8 cellular contexts compared by ENCODE assay signal in genomic region chr9:93132287-93132927, GRCh38. TPM values are rescaled to one million over a fixed set of nuclear protein-coding genes. Genes with fewer than 3 reads are reported as not detected.
DNase-seq lines count a peak whose midpoint lies in the region; ATAC-seq and TF ChIP-seq lines count a peak whose summit lies in the region.

No MANE protein-coding gene starts in this region.

- H3K4me1 Mint-ChIP-seq in Caco-2 (ENCODE audit: low read depth, unreplicated experiment) = peaks cover 6% of the 10 kb centered on the region

- H3K36me3 ChIP-seq in Caco-2 (ENCODE audit: control insufficient read depth, insufficient read depth, low read length) (no peaks in the 10 kb centered on the region), Panc1 (ENCODE audit: control insufficient read depth, insufficient read depth, low read length) (no peaks in the 10 kb centered on the region; the same call in 1 of the 2 replicates), A673 (ENCODE audit: insufficient read depth, low read length, poor library complexity, severe bottlenecking) (no peaks in the 10 kb centered on the region), H7 (replicated peaks; ENCODE audit: control insufficient read depth, insufficient read depth, low read length) (no peaks in the 10 kb centered on the region)

- CTCF ChIA-PET in Caco-2 (lab: Charles Lee) = no interaction called here
- CTCF ChIA-PET in Panc1 (lab: Charles Lee) = no interaction called here
- CTCF ChIA-PET in A673 (lab: Charles Lee) = no interaction called here

- H3K9me3 Mint-ChIP-seq in Caco-2 (ENCODE audit: unreplicated experiment) = no peaks in the 10 kb centered on the region

- H3K4me1 ChIP-seq in Caco-2 (peaks cover 10% of the 10 kb centered on the region; the same call in 1 of the 2 replicates), Panc1 (ENCODE audit: control insufficient read depth, insufficient read depth, low read length) (peaks cover 21% of the 10 kb centered on the region), A673 (ENCODE audit: insufficient read depth, low read length, poor library complexity, severe bottlenecking) (peaks cover 10% of the 10 kb centered on the region)

- H3K36me3 Mint-ChIP-seq in Caco-2 (ENCODE audit: insufficient read depth, unreplicated experiment) = peaks cover 6% of the 10 kb centered on the region

- H3K27me3 ChIP-seq in Caco-2 (replicated peaks; ENCODE audit: control insufficient read depth, insufficient read depth, low read length) = no peaks in the 10 kb centered on the region
- H3K27me3 ChIP-seq in Panc1 (ENCODE audit: control insufficient read depth, insufficient read depth, low read length) = no peaks in the 10 kb centered on the region
- no peaks in the 10 kb centered on the region for H3K27me3 ChIP-seq in A673 (replicated peaks; ENCODE audit: insufficient read depth, low read depth, low read length, poor library complexity)
- H3K27me3 ChIP-seq in H7 (ENCODE audit: control insufficient read depth, insufficient read depth, low read length) = peaks cover 9% of the 10 kb centered on the region

- intact Hi-C loops in Caco-2 (cut with micrococcal nuclease; ENCODE audit: unreplicated experiment) = no loop called here
- intact Hi-C loops in Panc1 (cut with micrococcal nuclease; ENCODE audit: unreplicated experiment) = no loop called here
- intact Hi-C loops in A673 (cut with micrococcal nuclease; ENCODE audit: unreplicated experiment) = no loop called here

- in situ Hi-C loops in Panc1 (cut with HindIII; ENCODE audit: low pct_unique_long_range_greater_than_20kb, low sequenced_read_pairs) = no loop called here

- H3K4me3 Mint-ChIP-seq in Caco-2 (ENCODE audit: unreplicated experiment) = peak overlapping the region; percentile 79

- TF ChIP-seq CTCF in Caco-2 (IDR thresholded peaks at IDR 0.05; ENCODE audit: insufficient read depth in 1 of 2, low read depth in 1 of 2, low read length in 1 of 2, severe bottlenecking in 1 of 2, unreplicated experiment in 1 of 2) (no peak), Panc1 (IDR thresholded peaks at IDR 0.05) (no peak), epithelial cell of esophagus (IDR thresholded peaks at IDR 0.05; ENCODE audit: insufficient read depth, low read depth, low read length, missing control alignments) (no peak), A673 (conservative IDR thresholded peaks at IDR 0.05; ENCODE audit: low read depth, low read length) (no peak)

- H3K27ac ChIP-seq in Panc1 (ENCODE audit: low read length) (peak overlapping the region; percentile 66), A673 (ENCODE audit: low read depth, low read length, poor library complexity, severe bottlenecking) (no peak overlapping the region)

- DNase-seq in Caco-2 = no peak
- DNase-seq in Panc1 (ENCODE audit: low read depth, low spot score) = no peak
- DNase-seq in epithelial cell of esophagus (ENCODE audit: low read depth) = peak; percentile 23
- peak; percentile 73 for DNase-seq in myocyte (ENCODE audit: low read depth)
- no peak for DNase-seq in stimulated activated CD4-positive, alpha-beta T cell treated with anti-CD3 and anti-CD28 coated beads, Interleukin-15, amount 100 ng/mL, for 24 hours
- no peak for DNase-seq in A673 (ENCODE audit: low spot score)
- no peak for DNase-seq in NOMO-1 (lab: John Stamatoyannopoulos, UW; ENCODE audit: unreplicated experiment in 2 of 2)
- no peak for DNase-seq in H7

- peak; percentile 8; the same call in 1 of the 2 replicates for ATAC-seq in Panc1

- H3K9me3 ChIP-seq in Caco-2 (no peaks in the 10 kb centered on the region), Panc1 (ENCODE audit: control insufficient read depth, insufficient read depth, low read depth, low read length) (no peaks in the 10 kb centered on the region), A673 (ENCODE audit: low read depth, low read length, poor library complexity, severe bottlenecking) (no peaks in the 10 kb centered on the region)

- H3K27ac Mint-ChIP-seq in Caco-2 (ENCODE audit: unreplicated experiment) = peak overlapping the region; percentile 80

- H3K4me3 ChIP-seq in Caco-2 (ENCODE audit: low read depth, low read length) = peak overlapping the region; percentile 55
- peak overlapping the region; percentile 62 to 69 for H3K4me3 ChIP-seq in Panc1 (ENCODE audit: low read depth in 2 of 2, low read length in 2 of 2)
- H3K4me3 ChIP-seq in epithelial cell of esophagus (ENCODE audit: low read length) = peak overlapping the region; percentile 62
- no peak overlapping the region for H3K4me3 ChIP-seq in A673 (ENCODE audit: low read depth, low read length, poor library complexity, severe bottlenecking)
- no peak overlapping the region for H3K4me3 ChIP-seq in H7 (ENCODE audit: insufficient read depth, low read depth, low read length)

- no peaks in the 10 kb centered on the region for H3K27me3 Mint-ChIP-seq in Caco-2 (ENCODE audit: insufficient read depth, unreplicated experiment)

- no TSS peak for BruUV-seq in Caco-2 (replicated peaks; lab: Mats Ljungman, UMichigan)
- BruUV-seq in Panc1 (replicated peaks; lab: Mats Ljungman, UMichigan) = no TSS peak
- BruUV-seq in A673 (replicated peaks; lab: Mats Ljungman, UMichigan) = no TSS peak

- POLR2A ChIA-PET in Caco-2 (lab: Charles Lee) (no interaction called here), Panc1 (lab: Charles Lee) (no interaction called here), A673 (lab: Charles Lee; ENCODE audit: low non-redundant PET) (no interaction called here)

RNA-seq across cellular contexts. Expression of gene NINJ1, which starts 1.6 kb away (rescaled TPM):
- 29.5 and 35.6 TPM in 2 replicates for total RNA-seq in Caco-2 (2022)
- 26.7 TPM for total RNA-seq in Panc1 (2021; ENCODE audit: unreplicated experiment)
- 57.4 TPM for polyA plus RNA-seq in Panc1 (2012; ENCODE audit: insufficient read length)
- 33.6 and 78.3 TPM in 2 replicates for total RNA-seq in myocyte
- polyA plus RNA-seq in myocyte (2012) = 27.3 TPM
- 9.2 and 13.7 TPM in 2 replicates for total RNA-seq in A673 (2021)
- 44.6 and 45.3 TPM in 2 replicates for total RNA-seq in H7 (2014; rRNA removed; shearing (Covaris generic))

RNA-seq across cellular contexts. Expression of gene CARD19, which starts 36.4 kb away (rescaled TPM):
- 10.6 and 11.4 TPM in 2 replicates for total RNA-seq in Caco-2 (2022)
- 63.4 TPM for total RNA-seq in Panc1 (2021; ENCODE audit: unreplicated experiment)
- polyA plus RNA-seq in Panc1 (2012; ENCODE audit: insufficient read length) = 72.2 TPM
- 61.2 and 143 TPM in 2 replicates for total RNA-seq in myocyte
- polyA plus RNA-seq in myocyte (2012) = 45.0 TPM
- 12.2 and 16.2 TPM in 2 replicates for total RNA-seq in A673 (2021)
- total RNA-seq in H7 (2014; rRNA removed; shearing (Covaris generic)) = 46.5 and 69.8 TPM in 2 replicates

RNA-seq across cellular contexts. Expression of gene WNK2, which starts 51.5 kb away (rescaled TPM):
- total RNA-seq in Caco-2 (2022) = 21.7 and 23.4 TPM in 2 replicates
- 13.7 TPM for total RNA-seq in Panc1 (2021; ENCODE audit: unreplicated experiment)
- 20.5 TPM for polyA plus RNA-seq in Panc1 (2012; ENCODE audit: insufficient read length)
- total RNA-seq in myocyte = not detected in 2 replicates
- not detected for polyA plus RNA-seq in myocyte (2012)
- 9.6 and 11.8 TPM in 2 replicates for total RNA-seq in A673 (2021)
- total RNA-seq in H7 (2014; rRNA removed; shearing (Covaris generic)) = 13.3 and 29.5 TPM in 2 replicates

Comparison
In these comparisons a context has a peak if more than half of its experiments do, and no peak if none do; other contexts are left out.
1. DNase-seq: peak in epithelial cell of esophagus (single experiment) and myocyte (single experiment); none in Caco-2 (0 of 2), Panc1 (single experiment), stimulated activated CD4-positive, alpha-beta T cell treated with anti-CD3 and anti-CD28 coated beads, Interleukin-15, amount 100 ng/mL, for 24 hours (single experiment), A673 (single experiment), NOMO-1 (0 of 2) and H7 (single experiment).
2. H3K4me3 ChIP-seq: peak in Caco-2 (single experiment), Panc1 (2 of 2) and epithelial cell of esophagus (single experiment); none in A673 (single experiment) and H7 (single experiment).
3. RNA of gene WNK2, which starts 51.5 kb away (total RNA-seq): 21.7 to 23.4 TPM in Caco-2, 13.7 TPM in Panc1 (single experiment), 13.3 to 29.5 TPM in H7 and 9.6 to 11.8 TPM in A673; not detected in myocyte; every median in the first group is over 10 times any median in the second.